ENCODE assay signal across 11 cellular contexts in genomic region chr13:33123066-33123940, GRCh38.
DNase-seq lines count a peak whose midpoint lies in the region; ATAC-seq and TF ChIP-seq lines count a peak whose summit lies in the region.
"Had no signal": no experiment of that assay in that cellular context is flagged by ENCODE, and none has a peak within 500 bp of the region (broad histone marks: within the 10 kb centered on the region; RNA-seq: fewer than 3 reads in every experiment).

No MANE protein-coding gene starts in this region.

- intact Hi-C loops in left cardiac atrium (cut with DNase I) = loop anchor here in 1 of 2 donors (10.0 kb wide), 1 partner anchor 51 kb away; no protein-coding TSS in a partner anchor
- intact Hi-C loops in PC-3 (cut with micrococcal nuclease) = loop anchor here (10.0 kb wide), 2 partner anchors 161 to 421 kb away; partner anchors contain the start of gene STARD13

- POLR2A ChIA-PET in PC-3 (lab: Charles Lee; ENCODE audit: unreplicated experiment) = no interaction called here

- peaks cover 6% of the 10 kb centered on the region for H3K36me3 Mint-ChIP-seq in progenitor cell of endocrine pancreas (ENCODE audit: insufficient read depth)

- H3K27ac ChIP-seq in substantia nigra (ENCODE audit: low read depth, low read length, poor library complexity, severe bottlenecking) = peak overlapping the region; percentile 28
- H3K27ac ChIP-seq in PC-3 (ENCODE audit: low read length) = no peak overlapping the region

- no peak overlapping the region for H2AFZ ChIP-seq in PC-3 (ENCODE audit: low read length)

- H3K79me2 ChIP-seq in PC-3 (ENCODE audit: low read length) = no peaks in the 10 kb centered on the region; the same call in 1 of the 2 replicates

- H3K4me2 ChIP-seq in PC-3 (ENCODE audit: low read length) = no peak overlapping the region

- TF ChIP-seq CTCF in progenitor cell of endocrine pancreas (IDR thresholded peaks at IDR 0.05; ENCODE audit: unreplicated experiment) (no peak), PC-3 (conservative IDR thresholded peaks at IDR 0.05; ENCODE audit: low read depth, low read length) (no peak)

- H3F3A ChIP-seq in PC-3 (ENCODE audit: low read length, unreplicated experiment) = peaks cover 5% of the 10 kb centered on the region

- peaks cover 13% of the 10 kb centered on the region for H3K36me3 ChIP-seq in PC-3 (ENCODE audit: low read depth, low read length)

- no peaks in the 10 kb centered on the region for H3K9me3 Mint-ChIP-seq in progenitor cell of endocrine pancreas (ENCODE audit: low read depth)

- H3K9me2 ChIP-seq in PC-3 (replicated peaks; ENCODE audit: low read length) = no peaks in the 10 kb centered on the region

- H3K4me1 ChIP-seq in PC-3 (ENCODE audit: insufficient read depth, low read length) = peaks cover 54% of the 10 kb centered on the region

- no peaks in the 10 kb centered on the region for H4K20me1 ChIP-seq in PC-3 (ENCODE audit: low read length)

- no peak overlapping the region for H3K27ac Mint-ChIP-seq in progenitor cell of endocrine pancreas
- H3K27ac Mint-ChIP-seq: activated CD4-positive, alpha-beta T cell treated with anti-CD3 and anti-CD28 coated beads for 36 hours had no signal

- DNase-seq in HT-29 (ENCODE audit: low spot score) = peak; percentile 7
- DNase-seq in SKM-1 (lab: John Stamatoyannopoulos, UW; ENCODE audit: unreplicated experiment) = peak; percentile 42
- peak; percentile 40 for DNase-seq in left cardiac atrium
- peak in 21 of 49 donors; percentile 6 to 55 (median 35) for DNase-seq in substantia nigra (lab: John Stamatoyannopoulos, UW)
- no peak for DNase-seq in progenitor cell of endocrine pancreas (ENCODE audit: low spot score, unreplicated experiment)
- no peak for DNase-seq in NCI-H128 (lab: John Stamatoyannopoulos, UW; ENCODE audit: unreplicated experiment)
- DNase-seq in PC-3 = no peak
- DNase-seq: activated CD4-positive, alpha-beta T cell treated with anti-CD3 and anti-CD28 coated beads for 36 hours; Karpas-422; small intestine had no signal

- CTCF ChIA-PET in PC-3 (lab: Charles Lee) = no interaction called here

- no peak overlapping the region for H3K4me3 Mint-ChIP-seq in progenitor cell of endocrine pancreas (ENCODE audit: low read depth)
- H3K4me3 Mint-ChIP-seq: activated CD4-positive, alpha-beta T cell treated with anti-CD3 and anti-CD28 coated beads for 36 hours had no signal

- H3K9me3 ChIP-seq in PC-3 (ENCODE audit: low read length) = no peaks in the 10 kb centered on the region

- ATAC-seq in left cardiac atrium (peak; percentile 24), HG02678 (IDR thresholded peaks at IDR 0.05; ENCODE audit: unreplicated experiment) (no peak), PC-3 (no peak)
- ATAC-seq: activated CD4-positive, alpha-beta T cell treated with anti-CD3 and anti-CD28 coated beads for 36 hours had no signal

- no TSS peak for BruUV-seq in PC-3 (replicated peaks; lab: Mats Ljungman, UMichigan)

- no peaks in the 10 kb centered on the region for H3K27me3 ChIP-seq in PC-3 (ENCODE audit: low read length)

- no peak overlapping the region for H3K9ac ChIP-seq in PC-3 (ENCODE audit: low read length)

- peaks cover 8% of the 10 kb centered on the region for H3K27me3 Mint-ChIP-seq in progenitor cell of endocrine pancreas

- H3K4me1 Mint-ChIP-seq in progenitor cell of endocrine pancreas (ENCODE audit: low read depth) = peaks cover 12% of the 10 kb centered on the region
- H3K4me1 Mint-ChIP-seq: activated CD4-positive, alpha-beta T cell treated with anti-CD3 and anti-CD28 coated beads for 36 hours had no signal

- no peak overlapping the region for H3K4me3 ChIP-seq in PC-3 (ENCODE audit: low read length)

Comparison
In these comparisons a context has a peak if more than half of its experiments do, and no peak if none do; other contexts are left out.
1. DNase-seq: peak in HT-29 (single experiment), SKM-1 (single experiment) and left cardiac atrium (single experiment); none in progenitor cell of endocrine pancreas (single experiment), NCI-H128 (single experiment) and PC-3 (single experiment).
2. ATAC-seq: peak in left cardiac atrium (2 of 2); none in HG02678 (single experiment) and PC-3 (single experiment).